Comparison of ENCODE assay signal across 17 cellular contexts in genomic region chr10:34941471-34942357, GRCh38.
DNase-seq lines count a peak whose midpoint lies in the region; ATAC-seq and TF ChIP-seq lines count a peak whose summit lies in the region.
"Had no signal": no experiment of that assay in that cellular context is flagged by ENCODE, and none has a peak within 500 bp of the region (broad histone marks: within the 10 kb centered on the region; RNA-seq: fewer than 3 reads in every experiment).

No MANE protein-coding gene starts in this region.

- peaks cover 22% of the 10 kb centered on the region for H3K27me3 Mint-ChIP-seq in HFFc6 (ENCODE audit: insufficient read depth)
- H3K27me3 Mint-ChIP-seq: activated naive CD4-positive, alpha-beta T cell treated with anti-CD3 and anti-CD28 coated beads, Interleukin-2, amount 10 ng/mL, durations not matched to agents 7 days and 5 days had no signal

- no peaks in the 10 kb centered on the region for H3K36me3 ChIP-seq in neuronal stem cell (replicated peaks in 1 of 2; ENCODE audit: control insufficient read depth in 2 of 2, insufficient read depth in 2 of 2, low read length in 2 of 2)
- H3K36me3 ChIP-seq: spleen, tibial artery had no signal

- no peak overlapping the region for H3K27ac Mint-ChIP-seq in HFFc6
- H3K27ac Mint-ChIP-seq: activated naive CD4-positive, alpha-beta T cell treated with anti-CD3 and anti-CD28 coated beads, Interleukin-2, amount 10 ng/mL, durations not matched to agents 7 days and 5 days; CD8-positive, alpha-beta T cell; immature natural killer cell; natural killer cell treated with Interleukin-12 subunit alpha and Interleukin-12 subunit beta and Interleukin-15 and Interleukin-18, amount 100 ng/mL, for 72 hours had no signal

- no peak overlapping the region for H3K23ac ChIP-seq in neuronal stem cell (ENCODE audit: low read depth, low read length, poor library complexity)

- no peak overlapping the region for H3K4ac ChIP-seq in neuronal stem cell (ENCODE audit: low read length)

- H3K4me3 ChIP-seq in cardiac fibroblast (replicated peaks in 1 of 2; ENCODE audit: low read depth in 2 of 2, low read length in 2 of 2) (no peak overlapping the region), neuronal stem cell (ENCODE audit: low read length in 2 of 2) (no peak overlapping the region)
- H3K4me3 ChIP-seq: spleen, tibial artery had no signal

- no peak overlapping the region for H3K4me3 Mint-ChIP-seq in HFFc6
- H3K4me3 Mint-ChIP-seq: activated naive CD4-positive, alpha-beta T cell treated with anti-CD3 and anti-CD28 coated beads, Interleukin-2, amount 10 ng/mL, durations not matched to agents 7 days and 5 days; CD8-positive, alpha-beta T cell; immature natural killer cell; natural killer cell treated with Interleukin-12 subunit alpha and Interleukin-12 subunit beta and Interleukin-15 and Interleukin-18, amount 100 ng/mL, for 72 hours had no signal

- H2AFZ ChIP-seq in neuronal stem cell (ENCODE audit: low read length): peak overlapping the region; percentile 32

- H2BK5ac ChIP-seq in neuronal stem cell (ENCODE audit: low read length): no peak overlapping the region

- H4K91ac ChIP-seq in neuronal stem cell (ENCODE audit: low read depth, low read length, poor library complexity): no peak overlapping the region

- no peak overlapping the region for H3K18ac ChIP-seq in neuronal stem cell (ENCODE audit: low read length)

- no CpG with 5 or more reads among the region's 14 CpGs for WGBS in neuronal stem cell (ENCODE audit: extremely low coverage in 2 of 2, insufficient read length in 2 of 2, insufficient replicate concordance in 1 of 2), 2 donors

- no peaks in the 10 kb centered on the region for H3K27me3 ChIP-seq in neuronal stem cell (ENCODE audit: control insufficient read depth in 3 of 3, insufficient read depth in 3 of 3, low read depth in 1 of 3, low read length in 3 of 3)
- H3K27me3 ChIP-seq: spleen, tibial artery had no signal

- H3K4me1 ChIP-seq in neuronal stem cell (ENCODE audit: control insufficient read depth in 2 of 2, insufficient read depth in 1 of 2, low read depth in 1 of 2, low read length in 2 of 2): peaks cover 3 to 15% of the 10 kb centered on the region in 2 donors
- H3K4me1 ChIP-seq: spleen, tibial artery had no signal

- H2BK15ac ChIP-seq in neuronal stem cell (ENCODE audit: low read length): no peak overlapping the region

- H3K9me3 ChIP-seq in neuronal stem cell (replicated peaks in 1 of 2; ENCODE audit: control insufficient read depth in 2 of 2, insufficient read depth in 1 of 2, low read depth in 1 of 2, low read length in 2 of 2): no peaks in the 10 kb centered on the region
- H3K9me3 ChIP-seq: spleen, tibial artery had no signal

- H3K9me3 Mint-ChIP-seq in HFFc6: no peaks in the 10 kb centered on the region
- H3K9me3 Mint-ChIP-seq: activated naive CD4-positive, alpha-beta T cell treated with anti-CD3 and anti-CD28 coated beads, Interleukin-2, amount 10 ng/mL, durations not matched to agents 7 days and 5 days; CD8-positive, alpha-beta T cell; immature natural killer cell; natural killer cell treated with Interleukin-12 subunit alpha and Interleukin-12 subunit beta and Interleukin-15 and Interleukin-18, amount 100 ng/mL, for 72 hours had no signal

- H3K36me3 Mint-ChIP-seq in HFFc6 (ENCODE audit: low read depth): 0 out of 2 replicates have a peak, but pooled peaks cover 6% of the 10 kb centered on the region
- H3K36me3 Mint-ChIP-seq: activated naive CD4-positive, alpha-beta T cell treated with anti-CD3 and anti-CD28 coated beads, Interleukin-2, amount 10 ng/mL, durations not matched to agents 7 days and 5 days; CD8-positive, alpha-beta T cell; immature natural killer cell; natural killer cell treated with Interleukin-12 subunit alpha and Interleukin-12 subunit beta and Interleukin-15 and Interleukin-18, amount 100 ng/mL, for 72 hours had no signal

- no peaks in the 10 kb centered on the region for H3K79me1 ChIP-seq in neuronal stem cell (ENCODE audit: low read depth, low read length)

- no peak overlapping the region for H3K4me2 ChIP-seq in neuronal stem cell (ENCODE audit: insufficient read depth, low read length, poor library complexity, severe bottlenecking)

- no peak overlapping the region for H2BK120ac ChIP-seq in neuronal stem cell (ENCODE audit: low read depth, low read length)

- H3K14ac ChIP-seq in neuronal stem cell (ENCODE audit: low read length): no peak overlapping the region

- no peak overlapping the region for H3K27ac ChIP-seq in neuronal stem cell (replicated peaks; ENCODE audit: low read length)
- H3K27ac ChIP-seq: spleen, tibial artery had no signal

- DNase-seq in cardiac fibroblast (ENCODE audit: low read depth in 2 of 2) (peak; percentile 18 to 66), neuronal stem cell (ENCODE audit: low spot score) (no peak), HFFc6 (no peak), NCI-H2171 (lab: John Stamatoyannopoulos, UW) (no peak), HT-29 (ENCODE audit: low spot score) (no peak)
- DNase-seq: activated naive CD4-positive, alpha-beta T cell treated with anti-CD3 and anti-CD28 coated beads, Interleukin-2, amount 10 ng/mL, durations not matched to agents 7 days and 5 days; CD8-positive, alpha-beta T cell; cerebellar nuclear complex; immature natural killer cell; NCI-H1092 treated with DMSO at 0.1 percent for 48 hours; spleen; tibial artery had no signal

- no peak overlapping the region for H2AK5ac ChIP-seq in neuronal stem cell (ENCODE audit: low read depth, low read length)

- H4K8ac ChIP-seq in neuronal stem cell (ENCODE audit: low read depth, low read length): no peak overlapping the region

- H3K4me1 Mint-ChIP-seq in HFFc6 (ENCODE audit: low read depth): peaks cover 15% of the 10 kb centered on the region
- H3K4me1 Mint-ChIP-seq: activated naive CD4-positive, alpha-beta T cell treated with anti-CD3 and anti-CD28 coated beads, Interleukin-2, amount 10 ng/mL, durations not matched to agents 7 days and 5 days; immature natural killer cell had no signal

- TF ChIP-seq CTCF in cardiac fibroblast (IDR thresholded peaks at IDR 0.05; ENCODE audit: low read depth, low read length) (no peak), HFFc6 (IDR thresholded peaks at IDR 0.05) (no peak)

- ATAC-seq in GM21381 (IDR thresholded peaks at IDR 0.05; ENCODE audit: unreplicated experiment): peak; percentile 45
- ATAC-seq in HG03442 (IDR thresholded peaks at IDR 0.05; ENCODE audit: unreplicated experiment): peak; percentile 65
- ATAC-seq: CD8-positive, alpha-beta T cell; HCT116; natural killer cell treated with Interleukin-12 subunit alpha and Interleukin-12 subunit beta and Interleukin-15 and Interleukin-18, amount 100 ng/mL, for 72 hours; Right ventricle myocardium inferior had no signal

- H3K9ac ChIP-seq in neuronal stem cell (ENCODE audit: low read depth, low read length, poor library complexity): no peak overlapping the region

- no peak overlapping the region for H2BK12ac ChIP-seq in neuronal stem cell (ENCODE audit: low read length)

Comparison
In these comparisons a context has a peak if more than half of its experiments do, and no peak if none do; other contexts are left out.
1. DNase-seq: peak in cardiac fibroblast (2 of 2); none in neuronal stem cell (single experiment), HFFc6 (single experiment), NCI-H2171 (single experiment) and HT-29 (single experiment).